ENCODE assay signal across 25 cellular contexts in the genomic region with DNA sequence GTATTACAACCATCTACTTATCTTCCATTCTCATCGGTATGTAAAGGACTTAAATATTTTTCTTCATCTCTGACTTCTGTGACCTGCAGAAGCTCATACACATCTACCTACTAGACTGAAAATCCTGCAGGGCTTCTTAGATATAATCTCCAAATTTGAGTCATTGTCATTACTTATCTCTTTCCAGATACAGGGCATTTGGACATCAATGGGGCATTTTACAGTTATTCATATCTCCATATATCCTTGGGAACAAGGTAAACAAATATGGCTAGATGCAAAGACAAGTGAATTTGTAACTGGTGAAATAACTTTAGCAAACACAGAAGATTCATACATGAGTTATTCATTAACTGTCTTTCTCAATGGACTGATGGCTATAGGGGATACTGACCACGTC. TPM values are rescaled to one million over a fixed set of nuclear protein-coding genes. Genes with fewer than 3 reads are reported as not detected.
A peak's percentile ranks its signal among the peaks of the same experiment; 100 is the strongest.
DNase-seq lines count a peak whose midpoint lies in the region; ATAC-seq lines count a peak whose summit lies in the region.
"Had no signal": no experiment of that assay in that cellular context is flagged by ENCODE, and none has a peak within 500 bp of the region (broad histone marks: within the 10 kb centered on the region; RNA-seq: fewer than 3 reads in every experiment).

No MANE protein-coding gene starts in this region.

- H3K27me3 ChIP-seq in trophoblast cell (ENCODE audit: insufficient read depth, low read length): no peaks in the 10 kb centered on the region
- H3K27me3 ChIP-seq: ovary had no signal

- peak overlapping the region; percentile 21 for H3K4me3 Mint-ChIP-seq in T-helper 1 cell treated with Interleukin-12 subunit alpha and Interleukin-12 subunit beta and Interleukin-4 antibody, amounts not matched to agents 30 μg/mL and 1 μg/mL, for 36 hours
- peak overlapping the region; percentile 64 for H3K4me3 Mint-ChIP-seq in activated T-helper 17 cell treated with anti-CD3 and anti-CD28 coated beads, Interleukin-2, amount 50 U/mL, for 72 hours
- H3K4me3 Mint-ChIP-seq: endodermal cell, nephron progenitor cell had no signal

- peaks cover 6% of the 10 kb centered on the region for H3K36me3 Mint-ChIP-seq in T-helper 1 cell treated with Interleukin-12 subunit alpha and Interleukin-12 subunit beta and Interleukin-4 antibody, amounts not matched to agents 30 μg/mL and 1 μg/mL, for 36 hours (ENCODE audit: low read depth)
- H3K36me3 Mint-ChIP-seq in activated naive CD4-positive, alpha-beta T cell treated with anti-CD3 and anti-CD28 coated beads, Interleukin-2, amount 50 U/mL, for 72 hours: peaks cover 14 to 19% of the 10 kb centered on the region in 2 donors
- H3K36me3 Mint-ChIP-seq in activated T-helper 17 cell treated with anti-CD3 and anti-CD28 coated beads, Interleukin-2, amount 50 U/mL, for 72 hours (ENCODE audit: low read depth): peaks cover 5% of the 10 kb centered on the region

- H3K4me2 ChIP-seq in trophoblast cell (ENCODE audit: low read length): no peak overlapping the region

- H2BK12ac ChIP-seq in trophoblast cell (ENCODE audit: low read length): no peak overlapping the region

- peaks cover 5% of the 10 kb centered on the region for H3K9me3 Mint-ChIP-seq in T-helper 1 cell treated with Interleukin-12 subunit alpha and Interleukin-12 subunit beta and Interleukin-4 antibody, amounts not matched to agents 30 μg/mL and 1 μg/mL, for 36 hours
- H3K9me3 Mint-ChIP-seq in activated naive CD4-positive, alpha-beta T cell treated with anti-CD3 and anti-CD28 coated beads, Interleukin-2, amount 50 U/mL, for 72 hours: peaks cover 15 to 16% of the 10 kb centered on the region in 2 donors
- H3K9me3 Mint-ChIP-seq in activated T-helper 17 cell treated with anti-CD3 and anti-CD28 coated beads, Interleukin-2, amount 50 U/mL, for 72 hours: no peaks in the 10 kb centered on the region
- H3K9me3 Mint-ChIP-seq: endodermal cell, nephron progenitor cell had no signal

- H3K79me2 ChIP-seq in trophoblast cell (ENCODE audit: control insufficient read depth, insufficient read depth, low read length, poor library complexity): no peaks in the 10 kb centered on the region

- no peak for DNase-seq in T-helper 1 cell
- peak in 1 of 2 donors; percentile 0 for DNase-seq in activated naive CD4-positive, alpha-beta T cell treated with anti-CD3 and anti-CD28 coated beads, Interleukin-2, amount 50 U/mL, for 72 hours (ENCODE audit: low spot score in 2 of 2)
- no peak for DNase-seq in activated naive CD4-positive, alpha-beta T cell (lab: John Stamatoyannopoulos, UW)
- DNase-seq in trophoblast cell: peak; percentile 52 to 98
- DNase-seq in T1000 (lab: John Stamatoyannopoulos, UW): no peak
- DNase-seq: activated CD4-positive, CD25-positive, alpha-beta regulatory T cell; caudate nucleus; endodermal cell; glutamatergic neuron; KG1; NCI-H1105; NCI-H187 treated with DMSO at 0.1 percent for 48 hours; NCI-H2171; NCI-H510A; nephron progenitor cell; ovary; stimulated activated naive CD4-positive, alpha-beta T cell had no signal

- H3K4me1 ChIP-seq in trophoblast cell (ENCODE audit: control insufficient read depth in 1 of 2, insufficient read depth in 2 of 2, low read length in 2 of 2): no peaks in the 10 kb centered on the region

- no peak for ATAC-seq in activated naive CD4-positive, alpha-beta T cell treated with anti-CD3 and anti-CD28 coated beads, Interleukin-2, amount 50 U/mL, for 72 hours
- no peak for ATAC-seq in activated T-helper 17 cell treated with anti-CD3 and anti-CD28 coated beads, Interleukin-2, amount 50 U/mL, for 72 hours (replicated peaks)
- no peak for ATAC-seq in GM19328 (IDR thresholded peaks at IDR 0.05; ENCODE audit: unreplicated experiment)
- ATAC-seq: left lobe of liver had no signal

- H3K79me1 ChIP-seq in trophoblast cell (ENCODE audit: low read length): no peaks in the 10 kb centered on the region

- no peak overlapping the region for H3K4me3 ChIP-seq in trophoblast cell (ENCODE audit: low read depth, low read length)
- H3K4me3 ChIP-seq: ovary, skin epidermis, thoracic aorta had no signal

- no peak overlapping the region for H3K14ac ChIP-seq in trophoblast cell (ENCODE audit: low read length)

- no peak overlapping the region for H2BK5ac ChIP-seq in trophoblast cell (ENCODE audit: low read depth, low read length, poor library complexity)

- no peak overlapping the region for H4K8ac ChIP-seq in trophoblast cell (ENCODE audit: low read depth, low read length)

- H2BK120ac ChIP-seq in trophoblast cell (ENCODE audit: insufficient read depth, low read length, poor library complexity): no peak overlapping the region

- H3K9ac ChIP-seq in trophoblast cell (ENCODE audit: low read length): no peak overlapping the region

- H3K27ac Mint-ChIP-seq in T-helper 1 cell treated with Interleukin-12 subunit alpha and Interleukin-12 subunit beta and Interleukin-4 antibody, amounts not matched to agents 30 μg/mL and 1 μg/mL, for 36 hours: peak overlapping the region; percentile 5
- peak overlapping the region; percentile 91 to 94 for H3K27ac Mint-ChIP-seq in activated naive CD4-positive, alpha-beta T cell treated with anti-CD3 and anti-CD28 coated beads, Interleukin-2, amount 50 U/mL, for 72 hours
- peak overlapping the region; percentile 94 for H3K27ac Mint-ChIP-seq in activated T-helper 17 cell treated with anti-CD3 and anti-CD28 coated beads, Interleukin-2, amount 50 U/mL, for 72 hours
- H3K27ac Mint-ChIP-seq: endodermal cell, nephron progenitor cell had no signal

- no peak overlapping the region for H2AFZ ChIP-seq in trophoblast cell (ENCODE audit: insufficient read depth, low read length, poor library complexity)

- H3K4ac ChIP-seq in trophoblast cell (ENCODE audit: low read depth, low read length): no peak overlapping the region

- H4K12ac ChIP-seq in trophoblast cell (ENCODE audit: low read depth, low read length): no peak overlapping the region

- H3K4me1 Mint-ChIP-seq in T-helper 1 cell treated with Interleukin-12 subunit alpha and Interleukin-12 subunit beta and Interleukin-4 antibody, amounts not matched to agents 30 μg/mL and 1 μg/mL, for 36 hours (ENCODE audit: low read depth): peaks cover 52% of the 10 kb centered on the region
- H3K4me1 Mint-ChIP-seq in activated T-helper 17 cell treated with anti-CD3 and anti-CD28 coated beads, Interleukin-2, amount 50 U/mL, for 72 hours: peaks cover 42% of the 10 kb centered on the region
- H3K4me1 Mint-ChIP-seq: endodermal cell, nephron progenitor cell had no signal

- no peak overlapping the region for H3K27ac ChIP-seq in trophoblast cell (ENCODE audit: low read depth, low read length)
- H3K27ac ChIP-seq: 22Rv1, C4-2B, ovary, thoracic aorta had no signal

- H2AK5ac ChIP-seq in trophoblast cell (ENCODE audit: low read length): no peak overlapping the region

- H3K23ac ChIP-seq in trophoblast cell (ENCODE audit: low read length): no peak overlapping the region

- H3K27me3 Mint-ChIP-seq in T-helper 1 cell treated with Interleukin-12 subunit alpha and Interleukin-12 subunit beta and Interleukin-4 antibody, amounts not matched to agents 30 μg/mL and 1 μg/mL, for 36 hours (ENCODE audit: low read depth): no peaks in the 10 kb centered on the region
- no peaks in the 10 kb centered on the region for H3K27me3 Mint-ChIP-seq in activated T-helper 17 cell treated with anti-CD3 and anti-CD28 coated beads, Interleukin-2, amount 50 U/mL, for 72 hours

- H4K91ac ChIP-seq in trophoblast cell (ENCODE audit: low read depth, low read length): no peak overlapping the region

- H3K9me3 ChIP-seq in trophoblast cell (ENCODE audit: insufficient read depth, low read depth, low read length): no peaks in the 10 kb centered on the region
- H3K9me3 ChIP-seq: ovary, thoracic aorta had no signal

- no peak overlapping the region for H3K18ac ChIP-seq in trophoblast cell (ENCODE audit: low read length)

- WGBS in trophoblast cell (ENCODE audit: extremely low coverage, insufficient coverage, insufficient read length): no CpG with 5 or more reads among the region's 2 CpGs

- no peaks in the 10 kb centered on the region for H3K36me3 ChIP-seq in trophoblast cell (ENCODE audit: control insufficient read depth in 1 of 2, insufficient read depth in 2 of 2, low read length in 2 of 2)
- H3K36me3 ChIP-seq: ovary, thoracic aorta had no signal

RNA-seq across cellular contexts. Expression of gene IL7R, which starts 37.7 kb away (rescaled TPM):
- 100 to 1,000 TPM; 309 to 314 TPM for total RNA-seq in activated naive CD4-positive, alpha-beta T cell treated with anti-CD3 and anti-CD28 coated beads, Interleukin-2, amount 50 U/mL, for 72 hours
- 100 to 1,000 TPM; 162 to 203 TPM for total RNA-seq in activated T-helper 17 cell treated with anti-CD3 and anti-CD28 coated beads, Interleukin-2, amount 50 U/mL, for 72 hours
- 0.64 TPM in 2 replicates for polyA plus RNA-seq in trophoblast cell (2013)

Comparison
In these comparisons a context has a peak if more than half of its experiments do, and no peak if none do; other contexts are left out.
1. H3K27ac Mint-ChIP-seq: peak in every context shown above with its lines; median percentile 94 in activated T-helper 17 cell treated with anti-CD3 and anti-CD28 coated beads, Interleukin-2, amount 50 U/mL, for 72 hours; 92 in activated naive CD4-positive, alpha-beta T cell treated with anti-CD3 and anti-CD28 coated beads, Interleukin-2, amount 50 U/mL, for 72 hours; 5 in T-helper 1 cell treated with Interleukin-12 subunit alpha and Interleukin-12 subunit beta and Interleukin-4 antibody, amounts not matched to agents 30 μg/mL and 1 μg/mL, for 36 hours.
2. DNase-seq: peak in trophoblast cell (2 of 2); none in T-helper 1 cell (0 of 5), activated naive CD4-positive, alpha-beta T cell (0 of 4) and T1000 (single experiment).